8 cellular contexts compared by ENCODE assay signal in genomic region chr9:20618361-20618799, GRCh38. TPM values are rescaled to one million over a fixed set of nuclear protein-coding genes. Genes with fewer than 3 reads are reported as not detected.
DNase-seq lines count a peak whose midpoint lies in the region; ATAC-seq, FAIRE-seq and TF ChIP-seq lines count a peak whose summit lies in the region.

No MANE protein-coding gene starts in this region.

- peak; percentile 11 for ATAC-seq in foreskin keratinocyte

- H3K9me3 ChIP-seq in spleen, result no peaks in the 10 kb centered on the region

- in situ Hi-C loops in SK-MEL-5 (cut with HindIII; ENCODE audit: low pct_unique_long_range_greater_than_20kb, low sequenced_read_pairs) (no loop called here), ACHN (cut with HindIII; ENCODE audit: low pct_ligation_motif_present, low pct_unique_long_range_greater_than_20kb, low sequenced_read_pairs) (no loop called here)

- intact Hi-C loops in spleen (cut with DNase I; ENCODE audit: low total_unique reads), result no loop called here

- DNase-seq in GM18507 (ENCODE audit: extremely low spot score, insufficient read length, low read depth) (no peak), SK-MEL-5 (ENCODE audit: low read depth, low spot score) (peak; percentile 74), foreskin keratinocyte (peak; percentile 75 to 81), spleen (no peak), retina (no peak), ACHN (no peak), Ammon's horn (ENCODE audit: low spot score) (no peak)

- peaks cover 9% of the 10 kb centered on the region for H3K4me1 ChIP-seq in foreskin keratinocyte
- peaks cover 0 to 56% (median 17%) of the 10 kb centered on the region in 6 donors for H3K4me1 ChIP-seq in spleen

- 62 to 80% (median 68%) methylated on average over 2 of the region's 2 CpGs for WGBS in spleen, 5 donors

- no peak for TF ChIP-seq POLR2A in spleen (IDR thresholded peaks at IDR 0.05)

- FAIRE-seq in GM18507 (lab: Jason Lieb, UNC), result peak; percentile 33

- no peaks in the 10 kb centered on the region for H3K36me3 ChIP-seq in spleen

- TF ChIP-seq CTCF in 22Rv1 (IDR thresholded peaks at IDR 0.05) (no peak), foreskin keratinocyte (conservative IDR thresholded peaks at IDR 0.05) (no peak), spleen (IDR thresholded peaks at IDR 0.05 in 8 of 11, conservative IDR thresholded peaks at IDR 0.05 in 3 of 11) (no peak)

- H3K27ac ChIP-seq in 22Rv1 (peak overlapping the region; percentile 83), foreskin keratinocyte (no peak overlapping the region), spleen (no peak overlapping the region)

- H3K27me3 ChIP-seq in foreskin keratinocyte (no peaks in the 10 kb centered on the region), spleen (replicated peaks in 1 of 7) (peaks cover 0 to 15% (median 0%) of the 10 kb centered on the region in 7 donors)

- H3K4me3 ChIP-seq in spleen, result no peak overlapping the region

RNA-seq across cellular contexts. Expression of gene MLLT3, which starts 3.9 kb away (rescaled TPM):
- total RNA-seq in SK-MEL-5 (2014; rRNA removed; shearing (Covaris generic)), result 23.7 and 24.2 TPM in 2 replicates
- polyA plus RNA-seq in SK-MEL-5 (2015; cell fraction: cytosol; rRNA removed), result 6.9 and 11.8 TPM in 2 replicates
- polyA plus RNA-seq in SK-MEL-5 (2015; cell fraction: nucleus; rRNA removed), result 0.95 and 4.6 TPM in 2 replicates
- total RNA-seq in foreskin keratinocyte, result 11.9 and 16.9 TPM in 2 replicates
- 8.0 and 8.1 TPM in 2 replicates for polyA plus RNA-seq in foreskin keratinocyte
- total RNA-seq in spleen, result 10 to 100 TPM in 6 of 7 donors, 1 to 10 TPM in 1; 9.3 to 15.2 (median 12.4) TPM
- polyA plus RNA-seq in spleen, result 1 to 10 TPM; 2.8 to 4.8 (median 3.4) TPM

Comparison
In these comparisons a context has a peak if more than half of its experiments do, and no peak if none do; other contexts are left out.
1. DNase-seq: peak in SK-MEL-5 (single experiment) and foreskin keratinocyte (2 of 2); none in GM18507 (single experiment), spleen (single experiment), retina (single experiment), ACHN (single experiment) and Ammon's horn (single experiment).